In genomic region chr9:134055981-134056461, GRCh38 we compare ENCODE assay signal across 8 cellular contexts. TPM values are rescaled to one million over a fixed set of nuclear protein-coding genes. Genes with fewer than 3 reads are reported as not detected.
DNase-seq lines count a peak whose midpoint lies in the region; ATAC-seq and TF ChIP-seq lines count a peak whose summit lies in the region.

No MANE protein-coding gene starts in this region.

- TF ChIP-seq POLR2A in gastroesophageal sphincter (IDR thresholded peaks at IDR 0.05): no peak

- DNase-seq in COR-L47 (lab: John Stamatoyannopoulos, UW) (peak; percentile 61), psoas muscle (peak; percentile 90 to 96), germinal center (ENCODE audit: low spot score) (no peak), DMS153 (lab: John Stamatoyannopoulos, UW) (no peak), osteocyte (ENCODE audit: extremely low spot score, unreplicated experiment) (no peak)

- ATAC-seq in SK-N-SH treated with all-trans-retinoic acid at 6 μM for 48 hours (peak; percentile 82), gastroesophageal sphincter (peak; percentile 95), psoas muscle (peak; percentile 88 to 94 (median 90)), HG03565 (IDR thresholded peaks at IDR 0.05; ENCODE audit: unreplicated experiment) (no peak)

- no peak overlapping the region for H3K4me3 Mint-ChIP-seq in osteocyte (ENCODE audit: unreplicated experiment)

- H3K36me3 ChIP-seq in gastroesophageal sphincter: peaks cover 0 to 38% of the 10 kb centered on the region in 2 donors
- H3K36me3 ChIP-seq in psoas muscle (ENCODE audit: insufficient read depth in 1 of 2, low read depth in 1 of 2): peaks cover 3 to 22% of the 10 kb centered on the region in 2 donors

- H3K9me3 ChIP-seq in gastroesophageal sphincter: no peaks in the 10 kb centered on the region
- no peaks in the 10 kb centered on the region for H3K9me3 ChIP-seq in psoas muscle

- H3K27ac ChIP-seq in gastroesophageal sphincter (peak overlapping the region in 3 of 4 donors; percentile 64 to 69 (median 67)), psoas muscle (peak overlapping the region; percentile 72)

- no peak for TF ChIP-seq EP300 in gastroesophageal sphincter (IDR thresholded peaks at IDR 0.05)

- intact Hi-C loops in psoas muscle (cut with DNase I): no loop called here

- TF ChIP-seq CTCF in gastroesophageal sphincter (IDR thresholded peaks at IDR 0.05) (no peak), psoas muscle (IDR thresholded peaks at IDR 0.05) (no peak), osteocyte (IDR thresholded peaks at IDR 0.05) (no peak)

- no CpG with 5 or more reads among the region's 13 CpGs for WGBS in gastroesophageal sphincter (ENCODE audit: low coverage in 1 of 2), 2 donors
- 5 to 12% (median 7%) methylated on average over 13 of the region's 13 CpGs for WGBS in psoas muscle, 3 donors

- H3K4me1 ChIP-seq in gastroesophageal sphincter (peaks cover 6 to 78% (median 34%) of the 10 kb centered on the region in 3 donors), psoas muscle (peaks cover 73% of the 10 kb centered on the region)

- no peaks in the 10 kb centered on the region for H3K27me3 Mint-ChIP-seq in osteocyte (ENCODE audit: unreplicated experiment)

- peak overlapping the region in 1 of 2 donors; percentile 20 for H3K4me3 ChIP-seq in gastroesophageal sphincter
- H3K4me3 ChIP-seq in psoas muscle: peak overlapping the region; percentile 28

- H3K9me3 Mint-ChIP-seq in osteocyte (ENCODE audit: unreplicated experiment): no peaks in the 10 kb centered on the region

- no peak overlapping the region for H3K27ac Mint-ChIP-seq in osteocyte (ENCODE audit: unreplicated experiment)

- H3K4me1 Mint-ChIP-seq in osteocyte (ENCODE audit: unreplicated experiment): peaks cover 33% of the 10 kb centered on the region

- peaks cover 3% of the 10 kb centered on the region for H3K36me3 Mint-ChIP-seq in osteocyte (ENCODE audit: unreplicated experiment)

- no peaks in the 10 kb centered on the region for H3K27me3 ChIP-seq in gastroesophageal sphincter
- no peaks in the 10 kb centered on the region for H3K27me3 ChIP-seq in psoas muscle (ENCODE audit: insufficient read depth in 3 of 3, low read length in 2 of 3)

TF ChIP-seq in SK-N-SH treated with all-trans-retinoic acid at 6 μM for 48 hours, 23 proteins besides CTCF, POLR2A, EP300 and RAD21:
- TF ChIP-seq RARB (CRISPR knock-in tag; IDR thresholded peaks at IDR 0.05) (no peak), ZNF565 (CRISPR knock-in tag; conservative IDR thresholded peaks at IDR 0.05; ENCODE audit: low read depth) (no peak), ZNF70 (CRISPR knock-in tag; IDR thresholded peaks at IDR 0.05) (no peak), ZFP3 (CRISPR knock-in tag; IDR thresholded peaks at IDR 0.05) (no peak), POU6F1 (CRISPR knock-in tag; IDR thresholded peaks at IDR 0.05; ENCODE audit: borderline replicate concordance, low read depth) (no peak), CSDC2 (CRISPR knock-in tag; IDR thresholded peaks at IDR 0.05) (no peak), ARNTL (CRISPR knock-in tag; IDR thresholded peaks at IDR 0.05; ENCODE audit: borderline replicate concordance, low read depth) (no peak), GLIS3 (CRISPR knock-in tag; IDR thresholded peaks at IDR 0.05) (no peak), PATZ1 (CRISPR knock-in tag; IDR thresholded peaks at IDR 0.05; ENCODE audit: borderline replicate concordance) (no peak), ESRRG (CRISPR knock-in tag; IDR thresholded peaks at IDR 0.05) (no peak), ZFP30 (CRISPR knock-in tag; IDR thresholded peaks at IDR 0.05) (no peak), TOX (CRISPR knock-in tag; IDR thresholded peaks at IDR 0.05; ENCODE audit: borderline replicate concordance) (no peak), ZNF8 (CRISPR knock-in tag; IDR thresholded peaks at IDR 0.05) (no peak), CREB5 (CRISPR knock-in tag; IDR thresholded peaks at IDR 0.05; ENCODE audit: low read depth) (no peak), ZC3H10 (CRISPR knock-in tag; IDR thresholded peaks at IDR 0.05) (no peak), CSRNP3 (CRISPR knock-in tag; IDR thresholded peaks at IDR 0.05) (no peak), TCF4 (CRISPR knock-in tag; IDR thresholded peaks at IDR 0.05; ENCODE audit: borderline replicate concordance) (no peak), BACH2 (CRISPR knock-in tag; IDR thresholded peaks at IDR 0.05; ENCODE audit: borderline replicate concordance) (no peak), OSR1 (CRISPR knock-in tag; IDR thresholded peaks at IDR 0.05) (no peak)
TF ChIP-seq in SK-N-SH treated with all-trans-retinoic acid at 6 μM for 48 hours: peak in this region for 0.

RNA-seq across cellular contexts. Expression of gene BRD3, which starts 11.8 kb away (rescaled TPM):
- total RNA-seq in gastroesophageal sphincter (10 to 100 TPM; 22.2 to 38.9 (median 27.2) TPM), psoas muscle (10 to 100 TPM; 21.7 to 28.2 (median 24.8) TPM), osteocyte (56.2 and 63.8 TPM in 2 replicates)
- 10 to 100 TPM in 1 of 3 donors, 1 to 10 TPM in 2; 7.5 to 16.5 (median 8.6) TPM for polyA plus RNA-seq in psoas muscle

RNA-seq across cellular contexts. Expression of gene BRD3OS, which starts 30.7 kb away (rescaled TPM):
- 10 to 100 TPM; 15.3 to 39.0 (median 21.7) TPM for total RNA-seq in gastroesophageal sphincter
- total RNA-seq in psoas muscle: 1 to 10 TPM; 2.4 to 4.3 (median 4.2) TPM
- 1 to 10 TPM; 1.2 to 8.7 (median 2.7) TPM for polyA plus RNA-seq in psoas muscle
- 19.9 and 22.0 TPM in 2 replicates for total RNA-seq in osteocyte

Comparison
In these comparisons a context has a peak if more than half of its experiments do, and no peak if none do; other contexts are left out.
1. DNase-seq: peak in COR-L47 (single experiment) and psoas muscle (2 of 2); none in germinal center (single experiment), DMS153 (single experiment) and osteocyte (single experiment).